Comparison of ENCODE assay signal across 17 cellular contexts in the genomic region with DNA sequence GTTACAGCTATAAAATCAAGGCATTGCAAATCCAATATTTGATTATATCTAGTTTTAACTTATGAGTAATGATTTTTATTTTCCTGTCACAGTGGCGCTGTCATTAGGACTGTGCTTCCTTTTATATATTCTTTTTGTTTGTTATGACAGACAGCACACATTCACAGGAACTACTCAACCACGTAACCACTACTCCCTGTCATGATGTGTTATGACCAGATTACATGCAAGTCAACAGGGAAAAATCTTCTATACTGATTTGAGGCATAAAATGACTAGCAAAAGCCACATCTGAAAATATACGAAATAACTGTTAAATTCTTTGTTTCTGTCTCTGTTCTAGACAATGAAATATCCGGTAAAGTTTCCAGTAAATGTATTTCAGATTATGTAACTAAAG. TPM values are rescaled to one million over a fixed set of nuclear protein-coding genes. Genes with fewer than 3 reads are reported as not detected.
DNase-seq lines count a peak whose midpoint lies in the region; ATAC-seq and TF ChIP-seq lines count a peak whose summit lies in the region.
"Had no signal": no experiment of that assay in that cellular context is flagged by ENCODE, and none has a peak within 500 bp of the region (broad histone marks: within the 10 kb centered on the region; RNA-seq: fewer than 3 reads in every experiment).

No MANE protein-coding gene starts in this region.

- 79 to 80% methylated on average over 4 of the region's 4 CpGs for WGBS in upper lobe of left lung, 2 donors

- TF ChIP-seq CTCF in upper lobe of left lung (IDR thresholded peaks at IDR 0.05), result no peak

- H3K4me3 ChIP-seq in upper lobe of left lung, result no peak overlapping the region
- H3K4me3 ChIP-seq: lung had no signal

- peaks cover 24% of the 10 kb centered on the region for H3K4me1 Mint-ChIP-seq in activated T-helper 17 cell treated with anti-CD3 and anti-CD28 coated beads, Interleukin-2, amount 50 U/mL, for 72 hours

- no peak for TF ChIP-seq EP300 in upper lobe of left lung (IDR thresholded peaks at IDR 0.05)

- H3K27me3 ChIP-seq in upper lobe of left lung, result no peaks in the 10 kb centered on the region

- no peak for DNase-seq in activated naive CD4-positive, alpha-beta T cell treated with anti-CD3 and anti-CD28 coated beads, Interleukin-2, amount 50 U/mL, for 72 hours (ENCODE audit: low spot score in 2 of 2)
- DNase-seq in activated naive CD4-positive, alpha-beta T cell treated with anti-CD3 and anti-CD28 coated beads, Interleukin-2, amount 50 U/mL, for 16 hours, result no peak
- DNase-seq in upper lobe of left lung, result no peak
- no peak for DNase-seq in NCI-H2196 (lab: John Stamatoyannopoulos, UW; ENCODE audit: unreplicated experiment)
- DNase-seq: activated CD4-positive, alpha-beta T cell treated with anti-CD3 and anti-CD28 coated beads, Interleukin-2, amount 50 U/mL, for 1 hour; AML-193; effector memory CD4-positive, alpha-beta T cell; head of caudate nucleus; NCI-H446; posterior cingulate gyrus; Right ventricle myocardium superior; stimulated activated CD4-positive, alpha-beta T cell treated with anti-CD3 and anti-CD28 coated beads, Interleukin-1b, Interleukin-23, amount 100 ng/mL, for 48 hours had no signal

- H3K27ac Mint-ChIP-seq in activated naive CD4-positive, alpha-beta T cell treated with anti-CD3 and anti-CD28 coated beads, Interleukin-2, amount 50 U/mL, for 72 hours, result peak overlapping the region in 1 of 2 donors; percentile 96
- peak overlapping the region; percentile 88 for H3K27ac Mint-ChIP-seq in activated T-helper 17 cell treated with anti-CD3 and anti-CD28 coated beads, Interleukin-2, amount 50 U/mL, for 72 hours

- H3K9me3 ChIP-seq in upper lobe of left lung, result no peaks in the 10 kb centered on the region

- TF ChIP-seq POLR2A in upper lobe of left lung (IDR thresholded peaks at IDR 0.05), result no peak

- peaks cover 16 to 26% of the 10 kb centered on the region in 2 donors for H3K36me3 Mint-ChIP-seq in activated naive CD4-positive, alpha-beta T cell treated with anti-CD3 and anti-CD28 coated beads, Interleukin-2, amount 50 U/mL, for 72 hours
- peaks cover 91% of the 10 kb centered on the region for H3K36me3 Mint-ChIP-seq in activated T-helper 17 cell treated with anti-CD3 and anti-CD28 coated beads, Interleukin-2, amount 50 U/mL, for 72 hours (ENCODE audit: low read depth)

- H3K9me3 Mint-ChIP-seq in activated naive CD4-positive, alpha-beta T cell treated with anti-CD3 and anti-CD28 coated beads, Interleukin-2, amount 50 U/mL, for 72 hours, result no peaks in the 10 kb centered on the region
- H3K9me3 Mint-ChIP-seq in activated T-helper 17 cell treated with anti-CD3 and anti-CD28 coated beads, Interleukin-2, amount 50 U/mL, for 72 hours, result no peaks in the 10 kb centered on the region

- peaks cover 3 to 79% (median 19%) of the 10 kb centered on the region in 4 donors for H3K36me3 ChIP-seq in upper lobe of left lung

- ATAC-seq in activated naive CD4-positive, alpha-beta T cell treated with anti-CD3 and anti-CD28 coated beads, Interleukin-2, amount 50 U/mL, for 72 hours, result peak; percentile 89 to 94
- ATAC-seq in HG03175 (IDR thresholded peaks at IDR 0.05; ENCODE audit: unreplicated experiment), result peak; percentile 51
- peak; percentile 93 for ATAC-seq in activated T-helper 17 cell treated with anti-CD3 and anti-CD28 coated beads, Interleukin-2, amount 50 U/mL, for 72 hours (replicated peaks)
- ATAC-seq in GM19467 (IDR thresholded peaks at IDR 0.05; ENCODE audit: unreplicated experiment), result no peak
- no peak for ATAC-seq in upper lobe of left lung (ENCODE audit: low FRiP score in 2 of 2)
- ATAC-seq in HG03139 (IDR thresholded peaks at IDR 0.05; ENCODE audit: unreplicated experiment), result no peak

- no peaks in the 10 kb centered on the region for H3K27me3 Mint-ChIP-seq in activated T-helper 17 cell treated with anti-CD3 and anti-CD28 coated beads, Interleukin-2, amount 50 U/mL, for 72 hours

- no peak overlapping the region for H3K4me3 Mint-ChIP-seq in activated T-helper 17 cell treated with anti-CD3 and anti-CD28 coated beads, Interleukin-2, amount 50 U/mL, for 72 hours

- peaks cover 0 to 6% (median 0%) of the 10 kb centered on the region in 4 donors for H3K4me1 ChIP-seq in upper lobe of left lung

- H3K27ac ChIP-seq in upper lobe of left lung, result no peak overlapping the region

RNA-seq across cellular contexts. Expression of a gene that starts 25.4 kb away (rescaled TPM):
- 10 to 100 TPM; 76.2 to 80.3 TPM for total RNA-seq in activated naive CD4-positive, alpha-beta T cell treated with anti-CD3 and anti-CD28 coated beads, Interleukin-2, amount 50 U/mL, for 72 hours
- 10 to 100 TPM; 60.0 to 72.4 TPM for total RNA-seq in activated T-helper 17 cell treated with anti-CD3 and anti-CD28 coated beads, Interleukin-2, amount 50 U/mL, for 72 hours
- total RNA-seq in upper lobe of left lung, result 100 to 1,000 TPM in 3 of 6 donors, 10 to 100 TPM in 3; 48.6 to 294 (median 106) TPM

Comparison
In these comparisons a context has a peak if more than half of its experiments do, and no peak if none do; other contexts are left out.
1. ATAC-seq: peak in activated naive CD4-positive, alpha-beta T cell treated with anti-CD3 and anti-CD28 coated beads, Interleukin-2, amount 50 U/mL, for 72 hours (2 of 2), HG03175 (single experiment) and activated T-helper 17 cell treated with anti-CD3 and anti-CD28 coated beads, Interleukin-2, amount 50 U/mL, for 72 hours (single experiment); none in GM19467 (single experiment), upper lobe of left lung (0 of 2) and HG03139 (single experiment).